ENCODE assay signal across 8 cellular contexts in the genomic region with DNA sequence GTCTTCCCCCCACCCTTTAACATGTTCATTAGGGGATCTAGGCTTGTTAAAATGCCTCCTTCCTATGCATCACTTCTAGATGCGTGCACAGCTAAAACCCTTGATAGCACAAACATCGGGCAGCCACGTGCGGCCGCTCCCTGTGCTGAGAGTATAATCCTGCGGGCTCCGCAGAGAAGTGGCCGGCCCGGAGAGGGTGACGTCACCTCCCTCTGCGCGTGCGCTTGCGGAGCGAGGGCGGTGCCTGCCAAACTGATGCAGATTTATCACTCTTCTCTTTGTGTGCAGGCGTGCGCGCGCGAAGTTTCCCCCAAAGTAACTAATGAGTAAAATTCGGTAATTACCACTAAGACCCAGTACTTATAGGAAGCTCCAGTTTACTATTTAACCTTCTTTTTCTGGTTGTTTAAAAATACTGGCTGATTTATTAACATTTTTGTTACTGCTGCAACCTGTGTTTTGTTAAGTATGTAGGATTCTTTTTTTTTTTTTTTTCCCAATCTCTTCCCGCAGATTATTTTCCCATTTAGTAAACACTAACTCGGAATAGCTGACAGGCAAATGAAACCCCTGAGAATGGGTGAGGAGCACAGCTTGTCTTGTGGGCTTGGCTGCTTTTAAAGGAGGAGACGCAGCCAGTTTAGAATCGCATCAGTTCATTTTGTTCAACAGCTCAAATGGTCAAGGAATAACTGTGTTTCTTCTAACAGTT.
DNase-seq lines count a peak whose midpoint lies in the region; ATAC-seq and TF ChIP-seq lines count a peak whose summit lies in the region.

No MANE protein-coding gene starts in this region.

- peaks cover 17% of the 10 kb centered on the region for H3K27me3 Mint-ChIP-seq in activated CD8-positive, alpha-beta T cell treated with anti-CD3 and anti-CD28 coated beads for 36 hours
- H3K27me3 Mint-ChIP-seq in memory B cell, result no peaks in the 10 kb centered on the region

- no peak overlapping the region for H3K27ac Mint-ChIP-seq in activated CD8-positive, alpha-beta T cell treated with anti-CD3 and anti-CD28 coated beads for 36 hours
- peak overlapping the region; percentile 81 for H3K27ac Mint-ChIP-seq in memory B cell

- H3K4me1 Mint-ChIP-seq in activated CD8-positive, alpha-beta T cell treated with anti-CD3 and anti-CD28 coated beads for 36 hours (ENCODE audit: low read depth), result peaks cover 10% of the 10 kb centered on the region
- H3K4me1 Mint-ChIP-seq in memory B cell, result peaks cover 57% of the 10 kb centered on the region

- peak; percentile 92 for DNase-seq in CD1c-positive myeloid dendritic cell (ENCODE audit: extremely low spot score)
- peak; percentile 98 for DNase-seq in NCI-H510A treated with DMSO at 0.1 percent for 48 hours (lab: John Stamatoyannopoulos, UW)
- DNase-seq in activated CD8-positive, alpha-beta T cell treated with anti-CD3 and anti-CD28 coated beads for 36 hours, result peak; percentile 88
- DNase-seq in ecto neural progenitor cell (ENCODE audit: low spot score), result peak; percentile 94
- DNase-seq in memory B cell (ENCODE audit: low spot score in 2 of 2), result peak; percentile 79 to 80
- DNase-seq in stimulated activated CD8-positive, alpha-beta memory T cell treated with anti-CD3 and anti-CD28 coated beads, Interleukin-15, amount 100 ng/mL, for 1 hour (ENCODE audit: low read depth), result peak; percentile 36

- no peak for TF ChIP-seq CTCF in activated CD8-positive, alpha-beta T cell treated with anti-CD3 and anti-CD28 coated beads for 36 hours (IDR thresholded peaks at IDR 0.05)

- peak; percentile 87 for ATAC-seq in GM19328 (IDR thresholded peaks at IDR 0.05; ENCODE audit: unreplicated experiment)
- peak; percentile 83 for ATAC-seq in HG03442 (IDR thresholded peaks at IDR 0.05; ENCODE audit: unreplicated experiment)
- ATAC-seq in activated CD8-positive, alpha-beta T cell treated with anti-CD3 and anti-CD28 coated beads for 36 hours, result peak; percentile 98
- peak; percentile 97 for ATAC-seq in memory B cell (ENCODE audit: low read depth)

- no peaks in the 10 kb centered on the region for H3K36me3 Mint-ChIP-seq in activated CD8-positive, alpha-beta T cell treated with anti-CD3 and anti-CD28 coated beads for 36 hours (ENCODE audit: low read depth)
- H3K36me3 Mint-ChIP-seq in memory B cell, result no peaks in the 10 kb centered on the region

- intact Hi-C loops in activated CD8-positive, alpha-beta T cell treated with anti-CD3 and anti-CD28 coated beads for 36 hours (cut with micrococcal nuclease), result no loop called here

- H3K9me3 Mint-ChIP-seq in activated CD8-positive, alpha-beta T cell treated with anti-CD3 and anti-CD28 coated beads for 36 hours, result no peaks in the 10 kb centered on the region
- H3K9me3 Mint-ChIP-seq in memory B cell, result no peaks in the 10 kb centered on the region

- POLR2A ChIA-PET in activated CD8-positive, alpha-beta T cell treated with anti-CD3 and anti-CD28 coated beads for 36 hours (lab: Charles Lee), result no interaction called here

- H3K4me3 Mint-ChIP-seq in activated CD8-positive, alpha-beta T cell treated with anti-CD3 and anti-CD28 coated beads for 36 hours, result peak overlapping the region; percentile 22
- H3K4me3 Mint-ChIP-seq in memory B cell, result peak overlapping the region; percentile 77

- CTCF ChIA-PET in activated CD8-positive, alpha-beta T cell treated with anti-CD3 and anti-CD28 coated beads for 36 hours (lab: Charles Lee), result no interaction called here

Comparison
In these comparisons a context has a peak if more than half of its experiments do, and no peak if none do; other contexts are left out.
1. Peak in every context shown above with its lines: DNase-seq and ATAC-seq.
2. DNase-seq: peak in every context shown above with its lines; median percentile 98 in NCI-H510A treated with DMSO at 0.1 percent for 48 hours; 94 in ecto neural progenitor cell; 92 in CD1c-positive myeloid dendritic cell; 88 in activated CD8-positive, alpha-beta T cell treated with anti-CD3 and anti-CD28 coated beads for 36 hours; 80 in memory B cell; 36 in stimulated activated CD8-positive, alpha-beta memory T cell treated with anti-CD3 and anti-CD28 coated beads, Interleukin-15, amount 100 ng/mL, for 1 hour.